16 cellular contexts compared by ENCODE assay signal in the genomic region with DNA sequence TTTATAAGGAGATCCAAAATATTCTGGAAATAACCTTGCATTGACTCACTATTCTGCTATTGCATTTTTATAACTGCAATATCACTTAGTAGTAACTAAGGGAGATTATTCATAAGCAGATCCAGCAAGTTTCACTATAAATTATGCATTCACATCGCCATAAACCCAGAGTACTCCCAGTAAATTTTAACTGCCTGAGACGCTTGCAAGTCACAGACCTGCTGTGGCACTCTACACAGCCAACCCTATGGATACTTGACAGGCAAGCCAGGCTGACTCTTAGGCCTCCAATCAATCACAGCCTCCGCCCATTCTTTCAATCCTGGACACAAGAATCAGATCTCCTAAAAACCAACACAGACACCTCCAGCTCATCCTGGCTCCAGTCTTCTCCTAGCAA. TPM values are rescaled to one million over a fixed set of nuclear protein-coding genes. Genes with fewer than 3 reads are reported as not detected.
DNase-seq lines count a peak whose midpoint lies in the region; ATAC-seq and TF ChIP-seq lines count a peak whose summit lies in the region.
"Had no signal": no experiment of that assay in that cellular context is flagged by ENCODE, and none has a peak within 500 bp of the region (broad histone marks: within the 10 kb centered on the region; RNA-seq: fewer than 3 reads in every experiment).

No MANE protein-coding gene starts in this region.

- no peak for TF ChIP-seq EP300 in esophagus muscularis mucosa (IDR thresholded peaks at IDR 0.05)

- WGBS in esophagus muscularis mucosa = 71% methylated on average over 3 of the region's 3 CpGs

- H3K9me3 ChIP-seq in RWPE2 (ENCODE audit: severe bottlenecking) = no peaks in the 10 kb centered on the region
- no peaks in the 10 kb centered on the region for H3K9me3 ChIP-seq in esophagus muscularis mucosa
- H3K9me3 ChIP-seq: SJSA1, upper lobe of right lung had no signal

- H3K36me3 ChIP-seq in RWPE2 (ENCODE audit: low read depth) = peaks cover 11% of the 10 kb centered on the region; the same call in 1 of the 2 replicates
- H3K36me3 ChIP-seq in esophagus muscularis mucosa = no peaks in the 10 kb centered on the region
- H3K36me3 ChIP-seq: SJSA1, upper lobe of right lung had no signal

- H3K27me3 ChIP-seq in RWPE2 (ENCODE audit: insufficient read depth, poor library complexity, severe bottlenecking) (no peaks in the 10 kb centered on the region), esophagus muscularis mucosa (no peaks in the 10 kb centered on the region)
- H3K27me3 ChIP-seq: SJSA1, upper lobe of right lung had no signal

- intact Hi-C loops in esophagus muscularis mucosa (cut with DNase I) = no loop called here

- DNase-seq in AG10803 (ENCODE audit: low read depth) = peak; percentile 29
- no peak for DNase-seq in RWPE2 (ENCODE audit: low spot score)
- no peak for DNase-seq in esophagus muscularis mucosa (ENCODE audit: extremely low spot score)
- DNase-seq in omental fat pad (ENCODE audit: low spot score) = no peak
- no peak for DNase-seq in dedifferentiated amniotic fluid mesenchymal stem cell (ENCODE audit: extremely low spot score)
- no peak for DNase-seq in NCI-H748 treated with DMSO at 0.1 percent for 48 hours (lab: John Stamatoyannopoulos, UW)
- DNase-seq in HuH-7 (ENCODE audit: low spot score) = no peak
- DNase-seq: activated naive CD4-positive, alpha-beta T cell; DND-41; KBM-7; NCI-H146; NCI-H774; occipital lobe; upper lobe of right lung had no signal

- no peak for TF ChIP-seq POLR2A in esophagus muscularis mucosa (IDR thresholded peaks at IDR 0.05; ENCODE audit: low read depth)

- peak overlapping the region; percentile 61 for H3K27ac ChIP-seq in RWPE2 (ENCODE audit: poor library complexity, severe bottlenecking)
- peak overlapping the region; percentile 73 to 88 (median 79) for H3K27ac ChIP-seq in esophagus muscularis mucosa (replicated peaks in 1 of 4)
- H3K27ac ChIP-seq: SJSA1 had no signal

- TF ChIP-seq CTCF in AG10803 (conservative IDR thresholded peaks at IDR 0.05; ENCODE audit: low read length) (no peak), RWPE2 (IDR thresholded peaks at IDR 0.05; ENCODE audit: poor library complexity, severe bottlenecking) (no peak), esophagus muscularis mucosa (IDR thresholded peaks at IDR 0.05) (no peak), omental fat pad (IDR thresholded peaks at IDR 0.05) (no peak)

- H3K4me3 ChIP-seq in AG10803 (ENCODE audit: low read length) (no peak overlapping the region), RWPE2 (ENCODE audit: severe bottlenecking) (no peak overlapping the region), esophagus muscularis mucosa (peak overlapping the region in 1 of 4 donors; percentile 1)
- H3K4me3 ChIP-seq: SJSA1, upper lobe of right lung had no signal

- ATAC-seq in RWPE2 (ENCODE audit: low read depth) = 0 out of 3 replicates have a peak, but pooled peaks have one; percentile 4
- ATAC-seq in omental fat pad (ENCODE audit: low FRiP score) = peak; percentile 77
- no peak for ATAC-seq in GM19452 (IDR thresholded peaks at IDR 0.05; ENCODE audit: unreplicated experiment)
- ATAC-seq: upper lobe of right lung had no signal

- H3K4me1 ChIP-seq in RWPE2 (ENCODE audit: insufficient read depth, poor library complexity, severe bottlenecking) (peaks cover 69% of the 10 kb centered on the region), esophagus muscularis mucosa (peaks cover 60 to 100% (median 94%) of the 10 kb centered on the region in 4 donors)

RNA-seq across cellular contexts. Expression of a gene that starts 28.2 kb away (rescaled TPM):
- 10 to 100 TPM; 18.9 to 29.1 (median 23.3) TPM for total RNA-seq in esophagus muscularis mucosa
- 10 to 100 TPM; 12.7 to 17.5 (median 15.9) TPM for total RNA-seq in omental fat pad
